Comparison of ENCODE assay signal across 8 cellular contexts in the genomic region with DNA sequence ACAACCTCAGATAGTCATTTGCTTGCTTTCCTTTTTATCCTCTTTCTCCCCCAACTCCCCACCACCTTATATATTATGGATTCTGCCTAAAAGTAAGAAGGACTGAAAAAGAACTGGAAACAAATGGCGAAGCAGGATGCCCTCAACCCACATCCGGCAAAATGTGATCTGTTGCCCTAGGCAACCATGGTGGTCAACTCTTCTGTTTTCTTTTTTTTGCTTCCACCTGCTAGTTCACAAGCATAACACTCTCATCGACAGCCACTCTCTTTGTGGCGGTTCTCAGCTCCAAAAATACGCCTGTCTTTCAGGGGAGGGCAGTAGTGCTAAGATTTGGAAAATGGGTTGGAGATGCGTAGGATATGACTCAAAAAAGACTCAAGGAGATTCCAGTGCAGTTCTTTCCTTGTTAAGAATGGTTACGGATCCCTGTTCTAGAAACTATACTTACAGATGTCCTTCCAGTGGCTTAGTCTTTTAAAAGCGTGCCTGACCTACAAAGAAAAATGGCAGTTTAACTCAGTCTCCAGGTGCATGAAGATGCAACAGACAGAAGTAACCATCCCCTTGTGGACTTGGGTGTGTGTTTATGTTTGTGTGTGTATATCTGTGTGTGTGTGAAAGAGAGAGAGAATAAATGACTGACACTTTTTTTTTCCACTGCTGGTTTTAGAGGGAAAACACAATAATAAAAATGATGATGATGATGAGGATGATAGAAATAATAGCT. TPM values are rescaled to one million over a fixed set of nuclear protein-coding genes. Genes with fewer than 3 reads are reported as not detected.
DNase-seq lines count a peak whose midpoint lies in the region; ATAC-seq and TF ChIP-seq lines count a peak whose summit lies in the region.

No MANE protein-coding gene starts in this region.

- intact Hi-C loops in activated T-helper 2 cell treated with anti-CD3 and anti-CD28 coated beads, Interferon-gamma antibody, Interleukin-2, Interleukin-4, amounts not matched to agents 10 μg/mL and 5 μg/mL and 100 μg/mL, durations not matched to agents 14 hours and 24 hours and 36 hours (cut with micrococcal nuclease): loop anchor here (2.0 to 10.0 kb wide), 2 partner anchors 18 to 1886 kb away; no protein-coding TSS in a partner anchor

- TF ChIP-seq CTCF in GM06990 (IDR thresholded peaks at IDR 0.05; ENCODE audit: insufficient read depth, low read length, poor library complexity, severe bottlenecking): peak; percentile 10

- H3K27ac ChIP-seq in mesenchymal stem cell (ENCODE audit: low read length, poor library complexity, severe bottlenecking): no peak overlapping the region

- H2BK120ac ChIP-seq in mesenchymal stem cell (ENCODE audit: low read depth, low read length): no peak overlapping the region

- no peak overlapping the region for H3K4ac ChIP-seq in mesenchymal stem cell (ENCODE audit: low read depth in 1 of 2, low read length in 2 of 2)

- H2BK5ac ChIP-seq in mesenchymal stem cell (ENCODE audit: low read depth, low read length, poor library complexity, severe bottlenecking): no peak overlapping the region

- H3K9ac ChIP-seq in mesenchymal stem cell (ENCODE audit: low read length): no peak overlapping the region

- H2AFZ ChIP-seq in mesenchymal stem cell (ENCODE audit: low read depth, low read length): no peak overlapping the region

- no peak overlapping the region for H3K14ac ChIP-seq in mesenchymal stem cell (ENCODE audit: low read length in 2 of 2)

- no peak overlapping the region for H2BK15ac ChIP-seq in mesenchymal stem cell (ENCODE audit: low read depth, poor library complexity, severe bottlenecking)

- H4K8ac ChIP-seq in mesenchymal stem cell (ENCODE audit: low read length): no peak overlapping the region

- no peaks in the 10 kb centered on the region for H3K9me3 ChIP-seq in mesenchymal stem cell (ENCODE audit: control insufficient read depth, low read length)

- H3K36me3 Mint-ChIP-seq in activated T-helper 2 cell treated with anti-CD3 and anti-CD28 coated beads, Interferon-gamma antibody, Interleukin-2, Interleukin-4, amounts not matched to agents 10 μg/mL and 5 μg/mL and 100 μg/mL, durations not matched to agents 14 hours and 24 hours and 36 hours (ENCODE audit: low read depth): peaks cover 69% of the 10 kb centered on the region
- peaks cover 61% of the 10 kb centered on the region for H3K36me3 Mint-ChIP-seq in stimulated activated naive CD8-positive, alpha-beta T cell treated with anti-CD3 and anti-CD28 coated beads, Interleukin-15, Interleukin-2, amounts not matched to agents 100 ng/mL and 50 ng/mL, for 24 hours (ENCODE audit: low read depth)

- H3K4me2 ChIP-seq in mesenchymal stem cell (ENCODE audit: low read length, poor library complexity, severe bottlenecking): no peak overlapping the region

- no peak overlapping the region for H3K18ac ChIP-seq in mesenchymal stem cell (ENCODE audit: low read depth in 1 of 2, low read length in 2 of 2)

- H3K27ac Mint-ChIP-seq in activated T-helper 2 cell treated with anti-CD3 and anti-CD28 coated beads, Interferon-gamma antibody, Interleukin-2, Interleukin-4, amounts not matched to agents 10 μg/mL and 5 μg/mL and 100 μg/mL, durations not matched to agents 14 hours and 24 hours and 36 hours: peak overlapping the region; percentile 92
- peak overlapping the region; percentile 91 for H3K27ac Mint-ChIP-seq in stimulated activated naive CD8-positive, alpha-beta T cell treated with anti-CD3 and anti-CD28 coated beads, Interleukin-15, Interleukin-2, amounts not matched to agents 100 ng/mL and 50 ng/mL, for 24 hours

- H2BK12ac ChIP-seq in mesenchymal stem cell (ENCODE audit: low read length in 2 of 2): no peak overlapping the region

- 91% methylated on average over 8 of the region's 8 CpGs for WGBS in mesenchymal stem cell

- H3K27me3 ChIP-seq in GM06990 (replicated peaks; ENCODE audit: control insufficient read depth, insufficient read depth, low read length): no peaks in the 10 kb centered on the region
- H3K27me3 ChIP-seq in mesenchymal stem cell (ENCODE audit: control insufficient read depth in 1 of 2, insufficient read depth in 1 of 2, low read length in 2 of 2): no peaks in the 10 kb centered on the region

- H3K4me1 ChIP-seq in mesenchymal stem cell (ENCODE audit: control insufficient read depth, insufficient read depth, low read depth, low read length): no peaks in the 10 kb centered on the region

- peaks cover 1% of the 10 kb centered on the region; the same call in 1 of the 2 replicates for H3K36me3 ChIP-seq in GM06990 (ENCODE audit: control insufficient read depth, insufficient read depth, low read length)
- peaks cover 0 to 55% of the 10 kb centered on the region in 2 experiments for H3K36me3 ChIP-seq in mesenchymal stem cell (ENCODE audit: control insufficient read depth in 1 of 2, insufficient read depth in 2 of 2, low read depth in 1 of 2, low read length in 2 of 2)

- no peak overlapping the region for H4K91ac ChIP-seq in mesenchymal stem cell (ENCODE audit: low read length)

- peak overlapping the region; percentile 34 for H3K4me3 ChIP-seq in GM06990 (replicated peaks; ENCODE audit: low read depth, low read length)
- peak overlapping the region; percentile 43 for H3K4me3 ChIP-seq in Jurkat, Clone E6-1 (ENCODE audit: low read length)
- H3K4me3 ChIP-seq in mesenchymal stem cell (ENCODE audit: insufficient read depth in 1 of 2, low read depth in 1 of 2, low read length in 2 of 2): no peak overlapping the region

- no peaks in the 10 kb centered on the region for H3K27me3 Mint-ChIP-seq in activated T-helper 2 cell treated with anti-CD3 and anti-CD28 coated beads, Interferon-gamma antibody, Interleukin-2, Interleukin-4, amounts not matched to agents 10 μg/mL and 5 μg/mL and 100 μg/mL, durations not matched to agents 14 hours and 24 hours and 36 hours (ENCODE audit: low read depth)
- H3K27me3 Mint-ChIP-seq in stimulated activated naive CD8-positive, alpha-beta T cell treated with anti-CD3 and anti-CD28 coated beads, Interleukin-15, Interleukin-2, amounts not matched to agents 100 ng/mL and 50 ng/mL, for 24 hours: no peaks in the 10 kb centered on the region

- peak; percentile 67 for DNase-seq in GM06990 (ENCODE audit: extremely low read depth, insufficient read length)
- DNase-seq in Jurkat, Clone E6-1 (ENCODE audit: low read depth, low spot score): peak; percentile 98
- DNase-seq in activated T-helper 2 cell treated with anti-CD3 and anti-CD28 coated beads, Interferon-gamma antibody, Interleukin-2, Interleukin-4, amounts not matched to agents 10 μg/mL and 5 μg/mL and 100 μg/mL, durations not matched to agents 14 hours and 24 hours and 36 hours (ENCODE audit: low spot score): peak; percentile 77
- DNase-seq in amygdala (lab: John Stamatoyannopoulos, UW): no peak
- DNase-seq in cerebellum (ENCODE audit: low spot score): no peak
- DNase-seq in mesenchymal stem cell: no peak

- peaks cover 6% of the 10 kb centered on the region for H3K9me3 Mint-ChIP-seq in activated T-helper 2 cell treated with anti-CD3 and anti-CD28 coated beads, Interferon-gamma antibody, Interleukin-2, Interleukin-4, amounts not matched to agents 10 μg/mL and 5 μg/mL and 100 μg/mL, durations not matched to agents 14 hours and 24 hours and 36 hours
- peaks cover 5% of the 10 kb centered on the region for H3K9me3 Mint-ChIP-seq in stimulated activated naive CD8-positive, alpha-beta T cell treated with anti-CD3 and anti-CD28 coated beads, Interleukin-15, Interleukin-2, amounts not matched to agents 100 ng/mL and 50 ng/mL, for 24 hours

- no peaks in the 10 kb centered on the region for H3K79me1 ChIP-seq in mesenchymal stem cell (replicated peaks; ENCODE audit: low read length, poor library complexity, severe bottlenecking)

- H3K4me1 Mint-ChIP-seq in activated T-helper 2 cell treated with anti-CD3 and anti-CD28 coated beads, Interferon-gamma antibody, Interleukin-2, Interleukin-4, amounts not matched to agents 10 μg/mL and 5 μg/mL and 100 μg/mL, durations not matched to agents 14 hours and 24 hours and 36 hours (ENCODE audit: low read depth): peaks cover 71% of the 10 kb centered on the region
- peaks cover 96% of the 10 kb centered on the region for H3K4me1 Mint-ChIP-seq in stimulated activated naive CD8-positive, alpha-beta T cell treated with anti-CD3 and anti-CD28 coated beads, Interleukin-15, Interleukin-2, amounts not matched to agents 100 ng/mL and 50 ng/mL, for 24 hours (ENCODE audit: low read depth)

- peak; percentile 84 for ATAC-seq in GM21515 (IDR thresholded peaks at IDR 0.05; ENCODE audit: unreplicated experiment)

- H3K4me3 Mint-ChIP-seq in activated T-helper 2 cell treated with anti-CD3 and anti-CD28 coated beads, Interferon-gamma antibody, Interleukin-2, Interleukin-4, amounts not matched to agents 10 μg/mL and 5 μg/mL and 100 μg/mL, durations not matched to agents 14 hours and 24 hours and 36 hours (ENCODE audit: low read depth): peak overlapping the region; percentile 55
- peak overlapping the region; percentile 71 for H3K4me3 Mint-ChIP-seq in stimulated activated naive CD8-positive, alpha-beta T cell treated with anti-CD3 and anti-CD28 coated beads, Interleukin-15, Interleukin-2, amounts not matched to agents 100 ng/mL and 50 ng/mL, for 24 hours

- no peak overlapping the region for H2AK5ac ChIP-seq in mesenchymal stem cell (ENCODE audit: low read length, severe bottlenecking)

- no peak overlapping the region for H3K23ac ChIP-seq in mesenchymal stem cell (ENCODE audit: low read length in 2 of 2)

RNA-seq across cellular contexts. Expression of gene APBB1IP, which starts 10.7 kb away (rescaled TPM):
- polyA plus RNA-seq in Jurkat, Clone E6-1 (2012; ENCODE audit: insufficient read depth, insufficient read length): 36.8 TPM
- total RNA-seq in activated T-helper 2 cell treated with anti-CD3 and anti-CD28 coated beads, Interferon-gamma antibody, Interleukin-2, Interleukin-4, amounts not matched to agents 10 μg/mL and 5 μg/mL and 100 μg/mL, durations not matched to agents 14 hours and 24 hours and 36 hours: 45.2 and 47.4 TPM in 2 replicates
- 1.6 TPM for total RNA-seq in cerebellum
- 0.15 TPM for polyA plus RNA-seq in mesenchymal stem cell (2013, experiment 1 of 2)
- polyA plus RNA-seq in mesenchymal stem cell (2013, experiment 2 of 2): 0.08 TPM

Comparison
In these comparisons a context has a peak if more than half of its experiments do, and no peak if none do; other contexts are left out.
1. DNase-seq: peak in GM06990 (single experiment), Jurkat, Clone E6-1 (single experiment) and activated T-helper 2 cell treated with anti-CD3 and anti-CD28 coated beads, Interferon-gamma antibody, Interleukin-2, Interleukin-4, amounts not matched to agents 10 μg/mL and 5 μg/mL and 100 μg/mL, durations not matched to agents 14 hours and 24 hours and 36 hours (single experiment); none in amygdala (0 of 56), cerebellum (single experiment) and mesenchymal stem cell (single experiment).
2. H3K4me3 ChIP-seq: peak in GM06990 (single experiment) and Jurkat, Clone E6-1 (single experiment); none in mesenchymal stem cell (0 of 2).
3. RNA of gene APBB1IP, which starts 10.7 kb away (total RNA-seq): 45.2 to 47.4 TPM in activated T-helper 2 cell treated with anti-CD3 and anti-CD28 coated beads, Interferon-gamma antibody, Interleukin-2, Interleukin-4, amounts not matched to agents 10 μg/mL and 5 μg/mL and 100 μg/mL, durations not matched to agents 14 hours and 24 hours and 36 hours; 1.6 TPM in cerebellum (single experiment); every median in the first group is over 10 times any median in the second.